8 cellular contexts compared by ENCODE assay signal in the genomic region with DNA sequence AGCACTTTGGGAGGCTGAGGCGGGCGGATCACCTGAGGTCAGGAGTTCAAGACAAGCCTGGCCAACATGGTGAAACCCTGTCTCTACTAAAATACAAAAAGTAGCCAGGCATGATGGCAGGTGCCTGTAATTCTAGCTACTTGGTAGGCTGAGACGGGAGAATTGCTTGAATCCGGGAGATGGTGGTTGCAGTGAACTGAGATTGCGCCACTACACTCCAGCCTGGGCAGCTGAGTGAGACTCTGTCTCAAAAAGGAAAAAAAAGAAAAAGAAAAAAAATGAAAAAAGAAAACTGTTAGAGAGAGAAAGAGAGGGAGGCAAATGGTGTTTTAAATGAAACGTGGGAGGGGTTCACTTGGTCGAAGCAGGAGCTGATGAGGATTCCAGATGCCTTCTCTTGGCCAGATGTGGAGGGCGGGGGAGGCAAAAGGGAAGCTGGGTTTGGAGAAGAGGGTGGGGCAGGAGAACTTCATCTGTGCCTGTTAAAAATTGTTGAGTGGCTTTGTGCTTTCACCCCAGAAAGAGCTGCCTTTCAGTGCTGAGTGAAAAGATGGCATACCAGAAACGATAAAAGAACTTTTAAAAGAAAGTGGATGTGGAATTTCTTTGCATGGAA. TPM values are rescaled to one million over a fixed set of nuclear protein-coding genes. Genes with fewer than 3 reads are reported as not detected.
A peak's percentile ranks its signal among the peaks of the same experiment; 100 is the strongest.
DNase-seq lines count a peak whose midpoint lies in the region; ATAC-seq and TF ChIP-seq lines count a peak whose summit lies in the region.

No MANE protein-coding gene starts in this region.

- peaks cover 25% of the 10 kb centered on the region for H3K4me1 ChIP-seq in HAP-1
- H3K4me1 ChIP-seq in gastroesophageal sphincter: peaks cover 0 to 70% (median 25%) of the 10 kb centered on the region in 3 donors

- POLR2A ChIA-PET in activated CD4-positive, alpha-beta memory T cell treated with anti-CD3 and anti-CD28 coated beads for 36 hours (lab: Charles Lee): interaction anchor here (0.6 to 2.6 kb wide), 2 partner anchors 13 to 101 kb away, joined by 3 to 11 read pairs; no protein-coding TSS in a partner anchor

- no peak for TF ChIP-seq CTCF in gastroesophageal sphincter (IDR thresholded peaks at IDR 0.05)

- H3K9me3 Mint-ChIP-seq in activated CD4-positive, alpha-beta memory T cell treated with anti-CD3 and anti-CD28 coated beads for 36 hours: no peaks in the 10 kb centered on the region

- 36 to 53% methylated on average over 4 to 8 of the region's 9 CpGs for WGBS in gastroesophageal sphincter (ENCODE audit: low coverage in 1 of 2), 2 donors

- H3K4me3 Mint-ChIP-seq in activated CD4-positive, alpha-beta memory T cell treated with anti-CD3 and anti-CD28 coated beads for 36 hours: peak overlapping the region; percentile 83

- H3K4me1 Mint-ChIP-seq in activated CD4-positive, alpha-beta memory T cell treated with anti-CD3 and anti-CD28 coated beads for 36 hours (ENCODE audit: low read depth): peaks cover 29% of the 10 kb centered on the region

- peak overlapping the region; percentile 85 to 92 (median 85) for H3K27ac ChIP-seq in gastroesophageal sphincter
- peak overlapping the region; percentile 54 to 98 (median 87) for H3K27ac ChIP-seq in skin epidermis

- H3K36me3 Mint-ChIP-seq in activated CD4-positive, alpha-beta memory T cell treated with anti-CD3 and anti-CD28 coated beads for 36 hours: no peaks in the 10 kb centered on the region

- H3K4me3 ChIP-seq in HAP-1 (no peak overlapping the region), gastroesophageal sphincter (peak overlapping the region; percentile 56 to 70), skin epidermis (peak overlapping the region; percentile 39 to 63 (median 52))

- intact Hi-C loops in activated CD4-positive, alpha-beta memory T cell treated with anti-CD3 and anti-CD28 coated beads for 36 hours (cut with micrococcal nuclease): loop anchor here (5.0 kb wide), 2 partner anchors 195 to 1170 kb away; a partner anchor contains a TSS

- DNase-seq in HAP-1 (ENCODE audit: low spot score in 2 of 2) (peak; percentile 67 to 71), hippocampal formation (lab: John Stamatoyannopoulos, UW) (no peak), GDM1 (lab: John Stamatoyannopoulos, UW) (no peak), NCI-H1417 (lab: John Stamatoyannopoulos, UW) (no peak)
- DNase-seq in activated CD4-positive, alpha-beta memory T cell treated with anti-CD3 and anti-CD28 coated beads for 36 hours: no peak

- H3K27me3 ChIP-seq in HAP-1 (ENCODE audit: low read depth) (no peaks in the 10 kb centered on the region), gastroesophageal sphincter (peaks cover 15% of the 10 kb centered on the region)

- peak in 1 of 2 donors; percentile 13 for TF ChIP-seq POLR2A in gastroesophageal sphincter (IDR thresholded peaks at IDR 0.05)

- CTCF ChIA-PET in activated CD4-positive, alpha-beta memory T cell treated with anti-CD3 and anti-CD28 coated beads for 36 hours (lab: Charles Lee): interaction anchor here (2.1 to 4.1 kb wide), 2 partner anchors 12 to 15 kb away, joined by 9 to 39 read pairs; no protein-coding TSS in a partner anchor

- ATAC-seq in gastroesophageal sphincter (peak; percentile 14), GM21723 (IDR thresholded peaks at IDR 0.05; ENCODE audit: unreplicated experiment) (no peak)

- H3K27me3 Mint-ChIP-seq in activated CD4-positive, alpha-beta memory T cell treated with anti-CD3 and anti-CD28 coated beads for 36 hours: peaks cover 4% of the 10 kb centered on the region

- H3K36me3 ChIP-seq in HAP-1 (replicated peaks): no peaks in the 10 kb centered on the region
- no peaks in the 10 kb centered on the region for H3K36me3 ChIP-seq in gastroesophageal sphincter

- H3K9me3 ChIP-seq in HAP-1: no peaks in the 10 kb centered on the region
- H3K9me3 ChIP-seq in gastroesophageal sphincter: no peaks in the 10 kb centered on the region

- TF ChIP-seq EP300 in gastroesophageal sphincter (IDR thresholded peaks at IDR 0.05): no peak

- in situ Hi-C loops in HAP-1 (cut with MboI; ENCODE audit: low sequenced_read_pairs): no loop called here

- H3K27ac Mint-ChIP-seq in activated CD4-positive, alpha-beta memory T cell treated with anti-CD3 and anti-CD28 coated beads for 36 hours: peak overlapping the region; percentile 79

RNA-seq across cellular contexts. Expression of a gene that starts 1.1 kb away (rescaled TPM):
- 10 to 100 TPM; 54.4 to 57.3 TPM for total RNA-seq in activated CD4-positive, alpha-beta memory T cell treated with anti-CD3 and anti-CD28 coated beads for 36 hours
- 100 to 1,000 TPM in 3 of 4 donors, 10 to 100 TPM in 1; 50.0 to 482 (median 331) TPM for total RNA-seq in gastroesophageal sphincter

Comparison
In these comparisons a context has a peak if more than half of its experiments do, and no peak if none do; other contexts are left out.
1. DNase-seq: peak in HAP-1 (2 of 2); none in activated CD4-positive, alpha-beta memory T cell treated with anti-CD3 and anti-CD28 coated beads for 36 hours (single experiment), hippocampal formation (0 of 2), GDM1 (single experiment) and NCI-H1417 (0 of 3).